In the genomic region with DNA sequence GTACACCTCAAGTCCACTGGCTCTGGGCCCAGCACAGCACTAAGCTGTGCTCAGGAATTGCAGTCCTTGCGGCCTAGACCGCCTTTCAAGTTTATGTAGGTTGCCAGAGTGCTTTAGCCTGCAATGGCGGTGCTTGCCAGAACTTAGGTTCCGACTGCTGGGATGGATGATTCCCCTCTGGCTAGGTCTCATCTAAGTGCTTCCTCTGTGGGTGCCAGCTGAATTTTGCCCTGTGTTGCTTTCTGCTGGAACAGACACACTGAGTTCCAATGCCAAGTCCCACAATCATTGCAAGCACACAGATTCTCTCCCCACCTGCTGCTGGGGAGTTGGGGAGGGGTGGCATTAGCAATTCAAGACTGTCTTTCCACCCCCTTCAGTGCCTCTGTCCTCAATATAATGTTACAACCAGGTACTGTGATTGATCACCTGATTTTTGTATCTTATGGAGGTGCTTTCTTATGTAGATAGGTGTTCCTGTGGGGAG, we compare ENCODE assay signal across 25 cellular contexts.
"Had no signal": no experiment of that assay in that cellular context is flagged by ENCODE, and none has a peak within 500 bp of the region (broad histone marks: within the 10 kb centered on the region; RNA-seq: fewer than 3 reads in every experiment).

No MANE protein-coding gene starts in this region.

- H3K4me1 Mint-ChIP-seq: activated B cell treated with CpG ODN at 0.5 μM for 24 hours; activated CD4-positive, alpha-beta T cell treated with anti-CD3 and anti-CD28 coated beads for 36 hours; activated naive CD4-positive, alpha-beta T cell treated with anti-CD3 and anti-CD28 coated beads, Interleukin-2, amount 10 ng/mL, durations not matched to agents 7 days and 5 days; naive thymus-derived CD8-positive, alpha-beta T cell; neural progenitor cell; stimulated activated naive B cell treated with anti-CD40 and anti-IgM and Interleukin-4, amounts not matched to agents 10 μg/mL and 1 μg/mL and 100 μg/mL, for 72 hours; T-cell had no signal

- ATAC-seq: activated CD4-positive, alpha-beta T cell treated with anti-CD3 and anti-CD28 coated beads for 36 hours; activated T-cell treated with anti-CD3 and anti-CD28 coated beads, Interleukin-2, amount 50 U/mL, for 4 hours; heart right ventricle; naive thymus-derived CD8-positive, alpha-beta T cell; stimulated activated naive B cell treated with anti-CD40 and anti-IgM and Interleukin-4, amounts not matched to agents 10 μg/mL and 1 μg/mL and 100 μg/mL, for 72 hours; T-cell had no signal

- H3K4me1 ChIP-seq: heart right ventricle, left ventricle myocardium inferior, neural progenitor cell, sigmoid colon, transverse colon, uterus had no signal

- H3K27me3 ChIP-seq: heart right ventricle, neural progenitor cell, sigmoid colon, transverse colon, uterus had no signal

- H3K27ac ChIP-seq: coronary artery, epithelial cell of prostate, heart right ventricle, left ventricle myocardium inferior, neural progenitor cell, sigmoid colon, transverse colon, uterus had no signal

- H3K36me3 ChIP-seq: heart right ventricle, left ventricle myocardium inferior, neural progenitor cell, sigmoid colon, transverse colon, uterus had no signal

- H3K9me3 ChIP-seq: sigmoid colon, transverse colon, uterus had no signal

- H3K4me3 ChIP-seq: coronary artery, heart right ventricle, left ventricle myocardium inferior, neural progenitor cell, sigmoid colon, smooth muscle cell, transverse colon, uterus had no signal

- FAIRE-seq: bronchial epithelial cell had no signal

- H3K36me3 Mint-ChIP-seq: activated naive CD4-positive, alpha-beta T cell treated with anti-CD3 and anti-CD28 coated beads, Interleukin-2, amount 10 ng/mL, durations not matched to agents 7 days and 5 days; naive thymus-derived CD8-positive, alpha-beta T cell; neural progenitor cell; stimulated activated naive B cell treated with anti-CD40 and anti-IgM and Interleukin-4, amounts not matched to agents 10 μg/mL and 1 μg/mL and 100 μg/mL, for 72 hours; T-cell had no signal

- DNase-seq: activated B cell treated with CpG ODN at 0.5 μM for 24 hours; activated CD4-positive, alpha-beta T cell treated with anti-CD3 and anti-CD28 coated beads for 36 hours; activated CD4-positive, alpha-beta T cell treated with anti-CD3 and anti-CD28 coated beads, Interleukin-2, amount 50 U/mL, for 4 hours; activated CD8-positive, alpha-beta memory T cell treated with anti-CD3 and anti-CD28 coated beads, Interleukin-2, amount 50 U/mL, for 48 hours; activated naive CD4-positive, alpha-beta T cell treated with anti-CD3 and anti-CD28 coated beads, Interleukin-2, amount 10 ng/mL, durations not matched to agents 7 days and 5 days; activated T-cell treated with anti-CD3 and anti-CD28 coated beads, Interleukin-2, amount 50 U/mL, for 4 hours; amygdala; cerebellar nuclear complex; heart right ventricle; left ventricle myocardium inferior; naive thymus-derived CD8-positive, alpha-beta T cell; retina; sigmoid colon; stimulated activated CD4-positive, alpha-beta T cell treated with anti-CD3 and anti-CD28 coated beads, Interleukin-15, amount 100 ng/mL, for 24 hours; stimulated activated naive B cell treated with anti-CD40 and anti-IgM and Interleukin-4, amounts not matched to agents 10 μg/mL and 1 μg/mL and 100 μg/mL, for 72 hours; T-cell; transverse colon; uterus had no signal

- H3K4me3 Mint-ChIP-seq: activated B cell treated with CpG ODN at 0.5 μM for 24 hours; activated CD4-positive, alpha-beta T cell treated with anti-CD3 and anti-CD28 coated beads for 36 hours; activated naive CD4-positive, alpha-beta T cell treated with anti-CD3 and anti-CD28 coated beads, Interleukin-2, amount 10 ng/mL, durations not matched to agents 7 days and 5 days; activated T-cell treated with anti-CD3 and anti-CD28 coated beads, Interleukin-2, amount 50 U/mL, for 4 hours; mesothelial cell of epicardium; naive thymus-derived CD8-positive, alpha-beta T cell; neural progenitor cell; stimulated activated naive B cell treated with anti-CD40 and anti-IgM and Interleukin-4, amounts not matched to agents 10 μg/mL and 1 μg/mL and 100 μg/mL, for 72 hours; T-cell had no signal

- H3K4me2 ChIP-seq: neural progenitor cell, smooth muscle cell had no signal

- H3K9ac ChIP-seq: neural progenitor cell had no signal

- H3K27ac Mint-ChIP-seq: activated B cell treated with CpG ODN at 0.5 μM for 24 hours; activated CD4-positive, alpha-beta T cell treated with anti-CD3 and anti-CD28 coated beads for 36 hours; activated naive CD4-positive, alpha-beta T cell treated with anti-CD3 and anti-CD28 coated beads, Interleukin-2, amount 10 ng/mL, durations not matched to agents 7 days and 5 days; mesothelial cell of epicardium; neural progenitor cell; progenitor cell of endocrine pancreas; stimulated activated naive B cell treated with anti-CD40 and anti-IgM and Interleukin-4, amounts not matched to agents 10 μg/mL and 1 μg/mL and 100 μg/mL, for 72 hours; T-cell had no signal
